15 cellular contexts compared by ENCODE assay signal in genomic region chr6:148526145-148526544, GRCh38.
DNase-seq lines count a peak whose midpoint lies in the region; ATAC-seq and TF ChIP-seq lines count a peak whose summit lies in the region.
"Had no signal": no experiment of that assay in that cellular context is flagged by ENCODE, and none has a peak within 500 bp of the region (broad histone marks: within the 10 kb centered on the region; RNA-seq: fewer than 3 reads in every experiment).

No MANE protein-coding gene starts in this region.

- no peaks in the 10 kb centered on the region for H3K9me3 Mint-ChIP-seq in stimulated activated memory B cell treated with anti-CD40 and anti-IgM and Interleukin-4, amounts not matched to agents 10 μg/mL and 1 μg/mL and 100 μg/mL, for 72 hours

- intact Hi-C loops in OCI-LY7 (cut with micrococcal nuclease; ENCODE audit: unreplicated experiment), result no loop called here

- DNase-seq in AG04450 (ENCODE audit: low read depth, low spot score) (no peak), adipocyte (ENCODE audit: low read depth) (no peak), fibroblast of lung (ENCODE audit: low read depth in 2 of 2) (no peak), NCI-H2029 (lab: John Stamatoyannopoulos, UW) (no peak), NCI-H1092 treated with DMSO at 0.1 percent for 48 hours (lab: John Stamatoyannopoulos, UW) (no peak), OCI-LY7 (ENCODE audit: low spot score) (no peak)
- DNase-seq: COR-L47, GOT3, NCI-H146, NCI-H2227 treated with DMSO at 0.1 percent for 48 hours, NCI-H524, Peyer's patch had no signal

- no peak overlapping the region for H3K4me3 Mint-ChIP-seq in stimulated activated memory B cell treated with anti-CD40 and anti-IgM and Interleukin-4, amounts not matched to agents 10 μg/mL and 1 μg/mL and 100 μg/mL, for 72 hours

- H3K4me1 ChIP-seq in adipocyte (ENCODE audit: control insufficient read depth, insufficient read depth, low read length) (peaks cover 69% of the 10 kb centered on the region), fibroblast of lung (ENCODE audit: control insufficient read depth, extremely low read depth, insufficient read depth, low read length) (peaks cover 49% of the 10 kb centered on the region), OCI-LY7 (ENCODE audit: insufficient read depth, low read length, poor library complexity, severe bottlenecking) (peaks cover 18% of the 10 kb centered on the region)
- H3K4me1 ChIP-seq: Peyer's patch had no signal

- CTCF ChIA-PET in AG04450 (lab: Charles Lee), result interaction anchor here (0.7 kb wide), 1 partner anchor 127 kb away, joined by 4 read pairs; no protein-coding TSS in a partner anchor
- CTCF ChIA-PET in OCI-LY7 (lab: Charles Lee; ENCODE audit: unreplicated experiment), result no interaction called here

- H3K4me2 ChIP-seq in fibroblast of lung (ENCODE audit: extremely low read depth, insufficient read depth, low read length), result no peak overlapping the region
- H3K4me2 ChIP-seq in OCI-LY7 (ENCODE audit: low read length), result no peak overlapping the region
- H3K4me2 ChIP-seq: KMS-11 had no signal

- peaks cover 50% of the 10 kb centered on the region for H3K4me1 Mint-ChIP-seq in stimulated activated memory B cell treated with anti-CD40 and anti-IgM and Interleukin-4, amounts not matched to agents 10 μg/mL and 1 μg/mL and 100 μg/mL, for 72 hours

- H2AFZ ChIP-seq in fibroblast of lung (ENCODE audit: low read length) (no peak overlapping the region), OCI-LY7 (ENCODE audit: low read length) (no peak overlapping the region)

- H4K20me1 ChIP-seq in fibroblast of lung (ENCODE audit: control insufficient read depth, extremely low read depth, insufficient read depth, low read length), result no peaks in the 10 kb centered on the region
- no peaks in the 10 kb centered on the region for H4K20me1 ChIP-seq in OCI-LY7 (ENCODE audit: insufficient read depth, low read length)

- no peaks in the 10 kb centered on the region for H3K9me3 ChIP-seq in AG04450 (ENCODE audit: control insufficient read depth, insufficient read depth, low read length)
- no peaks in the 10 kb centered on the region for H3K9me3 ChIP-seq in adipocyte (ENCODE audit: control insufficient read depth, low read length)
- H3K9me3 ChIP-seq in fibroblast of lung (ENCODE audit: control insufficient read depth, insufficient read depth, low read depth, low read length), result no peaks in the 10 kb centered on the region
- H3K9me3 ChIP-seq in OCI-LY7 (ENCODE audit: low read length), result no peaks in the 10 kb centered on the region
- H3K9me3 ChIP-seq: Peyer's patch had no signal

- no peaks in the 10 kb centered on the region for H3K9me2 ChIP-seq in OCI-LY7 (ENCODE audit: insufficient read depth, low read length)

- H3K27ac ChIP-seq in AG04450 (ENCODE audit: low read depth, low read length) (peak overlapping the region; percentile 98), fibroblast of lung (ENCODE audit: insufficient read depth, low read length) (peak overlapping the region; percentile 98), OCI-LY7 (ENCODE audit: low read depth, low read length, poor library complexity, severe bottlenecking) (no peak overlapping the region)
- H3K27ac ChIP-seq: KMS-11 had no signal

- TF ChIP-seq CTCF in AG04450 (IDR thresholded peaks at IDR 0.05; ENCODE audit: low read depth, low read length) (no peak), fibroblast of lung (conservative IDR thresholded peaks at IDR 0.05 in 1 of 2, IDR thresholded peaks at IDR 0.05 in 1 of 2; ENCODE audit: low read depth in 1 of 2, low read length in 2 of 2) (no peak), OCI-LY7 (conservative IDR thresholded peaks at IDR 0.05; ENCODE audit: low read length) (no peak)

- H3K36me3 Mint-ChIP-seq in stimulated activated memory B cell treated with anti-CD40 and anti-IgM and Interleukin-4, amounts not matched to agents 10 μg/mL and 1 μg/mL and 100 μg/mL, for 72 hours, result no peaks in the 10 kb centered on the region

- H3K36me3 ChIP-seq in adipocyte (ENCODE audit: control insufficient read depth, insufficient read depth, low read length, severe bottlenecking) (peaks cover 64% of the 10 kb centered on the region), fibroblast of lung (ENCODE audit: control insufficient read depth, insufficient read depth, low read length) (no peaks in the 10 kb centered on the region), OCI-LY7 (ENCODE audit: insufficient read depth, low read length) (no peaks in the 10 kb centered on the region)

- H3K27ac Mint-ChIP-seq in stimulated activated memory B cell treated with anti-CD40 and anti-IgM and Interleukin-4, amounts not matched to agents 10 μg/mL and 1 μg/mL and 100 μg/mL, for 72 hours, result peak overlapping the region; percentile 84

- no peak for ATAC-seq in stimulated activated memory B cell treated with anti-CD40 and anti-IgM and Interleukin-4, amounts not matched to agents 10 μg/mL and 1 μg/mL and 100 μg/mL, for 72 hours
- no peak for ATAC-seq in HG03025 (IDR thresholded peaks at IDR 0.05; ENCODE audit: low FRiP score, unreplicated experiment)

- POLR2A ChIA-PET in AG04450 (lab: Yijun Ruan, JAX) (interaction anchor here (0.5 kb wide), 1 partner anchor 14 kb away, joined by 3 read pairs; no protein-coding TSS in a partner anchor), OCI-LY7 (lab: Charles Lee) (interaction anchor here (0.9 kb wide), 1 partner anchor 25 kb away, joined by 3 read pairs; no protein-coding TSS in a partner anchor)

- H3K4me3 ChIP-seq in AG04450 (ENCODE audit: low read depth, low read length), result no peak overlapping the region
- no peak overlapping the region for H3K4me3 ChIP-seq in adipocyte (ENCODE audit: low read length)
- H3K4me3 ChIP-seq in fibroblast of lung (replicated peaks in 1 of 4; ENCODE audit: control extremely low read depth in 1 of 4, insufficient read depth in 1 of 4, low read depth in 3 of 4, low read length in 4 of 4), result no peak overlapping the region
- H3K4me3 ChIP-seq in OCI-LY7 (ENCODE audit: low read depth, low read length, poor library complexity, severe bottlenecking), result no peak overlapping the region
- H3K4me3 ChIP-seq: Peyer's patch had no signal

- no TSS peak for BruUV-seq in OCI-LY7 (replicated peaks; lab: Mats Ljungman, UMichigan)

- peaks cover 2% of the 10 kb centered on the region for H3K79me2 ChIP-seq in fibroblast of lung (ENCODE audit: control insufficient read depth, insufficient read depth, low read length)
- no peaks in the 10 kb centered on the region for H3K79me2 ChIP-seq in OCI-LY7 (ENCODE audit: insufficient read depth, low read depth, low read length)

- H3K27me3 Mint-ChIP-seq in stimulated activated memory B cell treated with anti-CD40 and anti-IgM and Interleukin-4, amounts not matched to agents 10 μg/mL and 1 μg/mL and 100 μg/mL, for 72 hours, result no peaks in the 10 kb centered on the region

- H3K27me3 ChIP-seq in AG04450 (ENCODE audit: control insufficient read depth, insufficient read depth, low read length) (no peaks in the 10 kb centered on the region), adipocyte (replicated peaks; ENCODE audit: control insufficient read depth, insufficient read depth, low read length) (no peaks in the 10 kb centered on the region), fibroblast of lung (ENCODE audit: control insufficient read depth, insufficient read depth, low read length) (no peaks in the 10 kb centered on the region)
- H3K27me3 ChIP-seq: Peyer's patch had no signal

- H3K9ac ChIP-seq in adipocyte (ENCODE audit: low read length), result peak overlapping the region; percentile 81
- H3K9ac ChIP-seq in fibroblast of lung (ENCODE audit: insufficient read depth, low read length), result no peak overlapping the region
- H3K9ac ChIP-seq: KMS-11 had no signal
